Comparison of ENCODE assay signal across 24 cellular contexts in genomic region chr6:95768539-95768938, GRCh38.
DNase-seq lines count a peak whose midpoint lies in the region; ATAC-seq and TF ChIP-seq lines count a peak whose summit lies in the region.
"Had no signal": no experiment of that assay in that cellular context is flagged by ENCODE, and none has a peak within 500 bp of the region (broad histone marks: within the 10 kb centered on the region; RNA-seq: fewer than 3 reads in every experiment).

No MANE protein-coding gene starts in this region.

- H3K9me3 ChIP-seq in endodermal cell (ENCODE audit: control insufficient read depth, low read length) = no peaks in the 10 kb centered on the region
- H3K9me3 ChIP-seq: mucosa of descending colon, right atrium auricular region, testis had no signal

- ATAC-seq in HG03280 (IDR thresholded peaks at IDR 0.05; ENCODE audit: unreplicated experiment) = peak; percentile 53
- no peak for ATAC-seq in activated T-cell treated with anti-CD3 and anti-CD28 coated beads, Interleukin-2, amount 50 U/mL, for 72 hours (replicated peaks in 1 of 2)
- ATAC-seq: foreskin keratinocyte, left ventricle myocardium superior, mucosa of descending colon had no signal

- no peak overlapping the region for H3K4me3 ChIP-seq in endodermal cell (ENCODE audit: low read length)
- H3K4me3 ChIP-seq: mucosa of descending colon, right atrium auricular region, testis had no signal

- TF ChIP-seq CTCF in GM10248 (IDR thresholded peaks at IDR 0.05; ENCODE audit: control extremely low read depth, extremely low read depth, low read depth, missing control alignments) (peak; percentile 12), endodermal cell (conservative IDR thresholded peaks at IDR 0.05) (peak; percentile 69), nephron progenitor cell (IDR thresholded peaks at IDR 0.05) (no peak)

- peaks cover 2% of the 10 kb centered on the region for H3K9me3 Mint-ChIP-seq in endodermal cell
- H3K9me3 Mint-ChIP-seq in nephron progenitor cell = no peaks in the 10 kb centered on the region
- H3K9me3 Mint-ChIP-seq in activated T-cell treated with anti-CD3 and anti-CD28 coated beads, Interleukin-2, amount 50 U/mL, for 72 hours = no peaks in the 10 kb centered on the region

- H3K4me3 Mint-ChIP-seq in endodermal cell (no peak overlapping the region), nephron progenitor cell (no peak overlapping the region)
- no peak overlapping the region for H3K4me3 Mint-ChIP-seq in activated T-cell treated with anti-CD3 and anti-CD28 coated beads, Interleukin-2, amount 50 U/mL, for 72 hours
- H3K4me3 Mint-ChIP-seq: CD4-positive, CD25-positive, alpha-beta regulatory T cell had no signal

- CTCF ChIA-PET in GM10248 (lab: Yijun Ruan, JAX) = no interaction called here

- no peaks in the 10 kb centered on the region for H3K27me3 ChIP-seq in endodermal cell (ENCODE audit: control insufficient read depth, insufficient read depth, low read length, poor library complexity, severe bottlenecking)
- H3K27me3 ChIP-seq: foreskin keratinocyte, right atrium auricular region, testis had no signal

- WGBS in endodermal cell (ENCODE audit: insufficient coverage in 1 of 2, insufficient read length in 1 of 2), 2 experiments = 40% methylated on average over 3 of the region's 3 CpGs; no CpG with 5 or more reads in 1 of the 2 experiments

- H3K36me3 Mint-ChIP-seq in endodermal cell (ENCODE audit: low read depth) = no peaks in the 10 kb centered on the region
- H3K36me3 Mint-ChIP-seq in nephron progenitor cell (ENCODE audit: low read depth) = no peaks in the 10 kb centered on the region
- H3K36me3 Mint-ChIP-seq in activated T-cell treated with anti-CD3 and anti-CD28 coated beads, Interleukin-2, amount 50 U/mL, for 72 hours (ENCODE audit: insufficient read depth in 2 of 2) = no peaks in the 10 kb centered on the region
- H3K36me3 Mint-ChIP-seq: CD4-positive, CD25-positive, alpha-beta regulatory T cell had no signal

- peaks cover 31% of the 10 kb centered on the region for H3K4me1 Mint-ChIP-seq in endodermal cell
- no peaks in the 10 kb centered on the region for H3K4me1 Mint-ChIP-seq in nephron progenitor cell
- no peaks in the 10 kb centered on the region for H3K4me1 Mint-ChIP-seq in activated T-cell treated with anti-CD3 and anti-CD28 coated beads, Interleukin-2, amount 50 U/mL, for 72 hours (ENCODE audit: low read depth)
- H3K4me1 Mint-ChIP-seq: CD4-positive, CD25-positive, alpha-beta regulatory T cell had no signal

- no peak overlapping the region for H3K9ac ChIP-seq in endodermal cell (ENCODE audit: extremely low read depth, low read length, poor library complexity, severe bottlenecking)

- no peaks in the 10 kb centered on the region for H3K36me3 ChIP-seq in endodermal cell (ENCODE audit: control insufficient read depth, insufficient read depth, low read length)
- H3K36me3 ChIP-seq: right atrium auricular region had no signal

- peaks cover 16% of the 10 kb centered on the region for H3K4me1 ChIP-seq in endodermal cell (ENCODE audit: control insufficient read depth, insufficient read depth, low read length)
- H3K4me1 ChIP-seq: foreskin keratinocyte, right atrium auricular region, testis had no signal

- DNase-seq in GM10248 (ENCODE audit: extremely low spot score) (no peak), endodermal cell (peak; percentile 88), nephron progenitor cell (peak; percentile 5), putamen (ENCODE audit: low spot score) (no peak), NCI-H446 treated with DMSO at 0.1 percent for 48 hours (lab: John Stamatoyannopoulos, UW) (no peak), NCI-H2196 treated with DMSO at 0.1 percent for 48 hours (lab: John Stamatoyannopoulos, UW; ENCODE audit: unreplicated experiment) (no peak)
- no peak for DNase-seq in activated T-cell treated with anti-CD3 and anti-CD28 coated beads, Interleukin-2, amount 50 U/mL, for 72 hours
- DNase-seq: activated CD4-positive, alpha-beta T cell treated with anti-CD3 and anti-CD28 coated beads, Interleukin-2, amount 50 U/mL, for 1 hour; activated naive CD4-positive, alpha-beta T cell; amygdala; caudate nucleus; CD4-positive, CD25-positive, alpha-beta regulatory T cell; DMS79 treated with DMSO at 0.1 percent for 48 hours; foreskin keratinocyte; GOT3; left ventricle myocardium superior; mucosa of descending colon; NCI-H187; nucleus accumbens; stimulated activated CD4-positive, alpha-beta T cell treated with anti-CD3 and anti-CD28 coated beads, Interleukin-15, amount 100 ng/mL, for 24 hours; testis had no signal

- no peak overlapping the region for H3K27ac Mint-ChIP-seq in endodermal cell
- H3K27ac Mint-ChIP-seq in nephron progenitor cell = no peak overlapping the region
- H3K27ac Mint-ChIP-seq in activated T-cell treated with anti-CD3 and anti-CD28 coated beads, Interleukin-2, amount 50 U/mL, for 72 hours = no peak overlapping the region
- H3K27ac Mint-ChIP-seq: CD4-positive, CD25-positive, alpha-beta regulatory T cell had no signal

- POLR2A ChIA-PET in GM10248 (lab: Yijun Ruan, JAX) = no interaction called here

- H3K27ac ChIP-seq in endodermal cell (ENCODE audit: low read depth, low read length) = no peak overlapping the region
- H3K27ac ChIP-seq: epithelial cell of prostate, foreskin keratinocyte, right atrium auricular region, testis had no signal

- peaks cover 4% of the 10 kb centered on the region for H3K27me3 Mint-ChIP-seq in endodermal cell (ENCODE audit: insufficient read depth)
- no peaks in the 10 kb centered on the region for H3K27me3 Mint-ChIP-seq in nephron progenitor cell (ENCODE audit: low read depth, poor library complexity)
- no peaks in the 10 kb centered on the region for H3K27me3 Mint-ChIP-seq in activated T-cell treated with anti-CD3 and anti-CD28 coated beads, Interleukin-2, amount 50 U/mL, for 72 hours (ENCODE audit: low read depth)
- H3K27me3 Mint-ChIP-seq: CD4-positive, CD25-positive, alpha-beta regulatory T cell had no signal

Comparison
In these comparisons a context has a peak if more than half of its experiments do, and no peak if none do; other contexts are left out.
1. DNase-seq: peak in endodermal cell (single experiment) and nephron progenitor cell (single experiment); none in GM10248 (single experiment), putamen (single experiment), NCI-H446 treated with DMSO at 0.1 percent for 48 hours (single experiment), NCI-H2196 treated with DMSO at 0.1 percent for 48 hours (single experiment) and activated T-cell treated with anti-CD3 and anti-CD28 coated beads, Interleukin-2, amount 50 U/mL, for 72 hours (0 of 2).